30 cellular contexts compared by ENCODE assay signal in genomic region chr17:31281061-31281460, GRCh38. TPM values are rescaled to one million over a fixed set of nuclear protein-coding genes. Genes with fewer than 3 reads are reported as not detected.
"Had no signal": no experiment of that assay in that cellular context is flagged by ENCODE, and none has a peak within 500 bp of the region (broad histone marks: within the 10 kb centered on the region; RNA-seq: fewer than 3 reads in every experiment).

No MANE protein-coding gene starts in this region.

- H3K27me3 ChIP-seq: colonic mucosa, esophagus squamous epithelium, gastrocnemius medialis, heart right ventricle, left lung had no signal

- H3K9me3 ChIP-seq: colonic mucosa, esophagus squamous epithelium, gastrocnemius medialis, heart right ventricle, left lung, lower lobe of right lung, mucosa of descending colon had no signal

- H3K36me3 ChIP-seq: colonic mucosa had no signal

- H3K4me3 ChIP-seq: colonic mucosa, esophagus squamous epithelium, gastrocnemius medialis, heart right ventricle, left lung, lower lobe of right lung, mucosa of descending colon had no signal

- DNase-seq: colonic mucosa; cortex of kidney; effector CD8-positive, alpha-beta T cell; effector memory CD8-positive, alpha-beta T cell; endodermal cell; erythroblast; esophagus squamous epithelium; foreskin fibroblast; foreskin melanocyte; gastrocnemius medialis; glutamatergic neuron; head of caudate nucleus; heart right ventricle; hippocampal formation; left cardiac atrium; left lung; left ventricle myocardium superior; lower lobe of right lung; mesenchymal stem cell; mucosa of descending colon; naive B cell; naive thymus-derived CD8-positive, alpha-beta T cell had no signal

- H3K27ac ChIP-seq: colonic mucosa, epithelial cell of prostate, esophagus squamous epithelium, gastrocnemius medialis, heart right ventricle, left lung, lower lobe of right lung had no signal

- H3K4me1 ChIP-seq: colonic mucosa, esophagus squamous epithelium, gastrocnemius medialis, heart right ventricle, left lung, lower lobe of right lung had no signal

RNA-seq across cellular contexts. Expression of gene OMG, which starts 16.0 kb away (rescaled TPM):
- total RNA-seq: endodermal cell, esophagus mucosa, gastrocnemius medialis, glomerular endothelial cell, kidney epithelial cell, lower leg skin, mesothelial cell of epicardium had no signal
- polyA plus RNA-seq: keratinocyte; naive thymus-derived CD8-positive, alpha-beta T cell had no signal

RNA-seq across cellular contexts. Expression of gene EVI2B, which starts 32.8 kb away (rescaled TPM):
- total RNA-seq: endodermal cell, kidney epithelial cell, lung microvascular endothelial cell, mesothelial cell of epicardium had no signal

RNA-seq across cellular contexts. Expression of gene EVI2A, which starts 40.4 kb away (rescaled TPM):
- total RNA-seq: endodermal cell, kidney epithelial cell, mesothelial cell of epicardium had no signal
